In genomic region chr10:88525371-88526079, GRCh38 we compare ENCODE assay signal across 11 cellular contexts. TPM values are rescaled to one million over a fixed set of nuclear protein-coding genes. Genes with fewer than 3 reads are reported as not detected.
DNase-seq lines count a peak whose midpoint lies in the region; ATAC-seq and TF ChIP-seq lines count a peak whose summit lies in the region.
"Had no signal": no experiment of that assay in that cellular context is flagged by ENCODE, and none has a peak within 500 bp of the region (broad histone marks: within the 10 kb centered on the region; RNA-seq: fewer than 3 reads in every experiment).

No MANE protein-coding gene starts in this region.

- no peak for TF ChIP-seq POLR2A in stomach (IDR thresholded peaks at IDR 0.05)

- H3K27me3 ChIP-seq in foreskin keratinocyte (no peaks in the 10 kb centered on the region), stomach (no peaks in the 10 kb centered on the region)

- H3K27ac ChIP-seq in foreskin keratinocyte: no peak overlapping the region
- H3K27ac ChIP-seq in stomach: no peak overlapping the region
- H3K27ac ChIP-seq: psoas muscle had no signal

- DNase-seq in HFF-Myc (ENCODE audit: extremely low read depth, low read depth) (peak; percentile 7), SW480 (ENCODE audit: low spot score) (peak; percentile 6), foreskin keratinocyte (peak; percentile 17 to 58), stomach (peak; percentile 75), GM10266 (ENCODE audit: extremely low spot score) (no peak), middle frontal gyrus (ENCODE audit: extremely low spot score, low spot score) (no peak), COLO829 (ENCODE audit: low spot score) (no peak)
- DNase-seq: NCI-H1694, PC-3, psoas muscle had no signal

- H3K4me3 ChIP-seq in HFF-Myc (replicated peaks; ENCODE audit: low read depth, low read length): no peak overlapping the region
- no peak overlapping the region for H3K4me3 ChIP-seq in stomach
- H3K4me3 ChIP-seq: psoas muscle had no signal

- 59 to 72% (median 67%) methylated on average over 3 of the region's 3 CpGs for WGBS in stomach, 5 donors

- H3K4me1 ChIP-seq in foreskin keratinocyte (peaks cover 8% of the 10 kb centered on the region), stomach (peaks cover 0 to 39% (median 21%) of the 10 kb centered on the region in 4 donors)
- H3K4me1 ChIP-seq: psoas muscle had no signal

- no peak for ATAC-seq in foreskin keratinocyte
- no peak for ATAC-seq in GM21619 (IDR thresholded peaks at IDR 0.05; ENCODE audit: unreplicated experiment)
- ATAC-seq: PC-3 had no signal

- H3K9me3 ChIP-seq in stomach: no peaks in the 10 kb centered on the region
- H3K9me3 ChIP-seq: psoas muscle had no signal

- intact Hi-C loops in stomach (cut with DNase I; ENCODE audit: low total_unique reads): no loop called here

- no peak for TF ChIP-seq CTCF in HFF-Myc (IDR thresholded peaks at IDR 0.05; ENCODE audit: low read depth, low read length, missing control alignments)
- no peak for TF ChIP-seq CTCF in foreskin keratinocyte (conservative IDR thresholded peaks at IDR 0.05)
- no peak for TF ChIP-seq CTCF in stomach (IDR thresholded peaks at IDR 0.05)
- no peak for TF ChIP-seq CTCF in GM10266 (IDR thresholded peaks at IDR 0.05; ENCODE audit: control insufficient read depth, insufficient read depth, low read depth, missing control alignments)

- TF ChIP-seq EP300 in stomach (IDR thresholded peaks at IDR 0.05): no peak

- no peaks in the 10 kb centered on the region for H3K36me3 ChIP-seq in stomach

RNA-seq across cellular contexts. Expression of gene RNLS, which starts 57.6 kb away (rescaled TPM):
- 5.8 and 6.0 TPM in 2 replicates for total RNA-seq in foreskin keratinocyte
- polyA plus RNA-seq in foreskin keratinocyte: 5.0 and 5.3 TPM in 2 replicates
- 10 to 100 TPM in 1 of 5 donors, 1 to 10 TPM in 2, not detected in 2; 6.7 to 12.0 (median 9.5) TPM for total RNA-seq in stomach
- polyA plus RNA-seq in stomach: 10 to 100 TPM; 11.2 to 21.5 (median 18.5) TPM
- total RNA-seq: PC-3 had no signal

Comparison
In these comparisons a context has a peak if more than half of its experiments do, and no peak if none do; other contexts are left out.
1. DNase-seq: peak in HFF-Myc (single experiment), SW480 (single experiment), foreskin keratinocyte (2 of 2) and stomach (single experiment); none in GM10266 (single experiment), middle frontal gyrus (single experiment) and COLO829 (single experiment).